In genomic region chr19:16659832-16660708, GRCh38 we compare ENCODE assay signal across 8 cellular contexts. TPM values are rescaled to one million over a fixed set of nuclear protein-coding genes. Genes with fewer than 3 reads are reported as not detected.
DNase-seq lines count a peak whose midpoint lies in the region; ATAC-seq, FAIRE-seq and TF ChIP-seq lines count a peak whose summit lies in the region.

Gene SMIM7 (minus strand): TSS chr19:16660144. CDS start chr19:16660110, 34 bp downstream.

- peak within 1 kb of the TSS; percentile 90 to 96 (median 96) for H3K9ac ChIP-seq in H1 (replicated peaks in 1 of 4; ENCODE audit: extremely low read depth in 1 of 4, low read depth in 3 of 4, low read length in 3 of 4)

- H2BK5ac ChIP-seq in H1 (ENCODE audit: low read depth, low read length): peak within 1 kb of the TSS; percentile 99

- H3K27ac ChIP-seq in H1 (ENCODE audit: low read depth, low read length): peak within 1 kb of the TSS; percentile 95

- no peak for TF ChIP-seq RAD21 in H1 (IDR thresholded peaks at IDR 0.05 in 1 of 2, conservative IDR thresholded peaks at IDR 0.05 in 1 of 2; ENCODE audit: low read depth in 2 of 2, low read length in 2 of 2)

- H2BK15ac ChIP-seq in H1 (ENCODE audit: low read length): no peak within 1 kb of the TSS

- H3K4ac ChIP-seq in H1 (replicated peaks; ENCODE audit: insufficient read length, low read depth, low read length): peak within 1 kb of the TSS; percentile 9

- H3K27me3 Mint-ChIP-seq in Caco-2 (ENCODE audit: insufficient read depth, unreplicated experiment) (no peaks in the 10 kb centered on the region), memory B cell (no peaks in the 10 kb centered on the region)

- H3K23me2 ChIP-seq in H1 (ENCODE audit: low read depth, low read length): peaks cover 16% of the 10 kb centered on the region; the same call in 1 of the 2 replicates

- H3K36me3 Mint-ChIP-seq in Caco-2 (ENCODE audit: insufficient read depth, unreplicated experiment) (peaks cover 46% of the 10 kb centered on the region), memory B cell (peaks cover 12% of the 10 kb centered on the region)

- CTCF ChIA-PET in Caco-2 (lab: Charles Lee) (no interaction called here), H1 (lab: Charles Lee; ENCODE audit: partially characterized antibody) (interaction anchor here (0.6 to 0.7 kb wide), 3 partner anchors 112 to 454 kb away, joined by 3 to 6 read pairs (median 3); no protein-coding TSS in a partner anchor)

- peak within 1 kb of the TSS; percentile 95; the same call in 1 of the 2 replicates for H2AFZ ChIP-seq in H1 (ENCODE audit: low read length)

- no peak for TF ChIP-seq EP300 in H1 (IDR thresholded peaks at IDR 0.05; ENCODE audit: borderline replicate concordance in 1 of 2, low read depth in 2 of 2, low read length in 2 of 2)

- H3K79me2 ChIP-seq in H1 (ENCODE audit: control insufficient read depth in 1 of 2, insufficient read depth in 2 of 2, low read length in 2 of 2): peaks cover 13 to 42% of the 10 kb centered on the region in 2 experiments

- H3K14ac ChIP-seq in H1 (ENCODE audit: insufficient read length): no peak within 1 kb of the TSS

- no peak within 1 kb of the TSS for H2AK5ac ChIP-seq in H1 (ENCODE audit: low read depth, low read length)

- H3K36me3 ChIP-seq in Caco-2 (ENCODE audit: control insufficient read depth, insufficient read depth, low read length) (peaks cover 4% of the 10 kb centered on the region), H1 (ENCODE audit: control insufficient read depth in 2 of 4, insufficient read depth in 4 of 4, low read length in 3 of 4) (peaks cover 4 to 32% (median 16%) of the 10 kb centered on the region in 4 experiments)

- H3K4me3 Mint-ChIP-seq in Caco-2 (ENCODE audit: unreplicated experiment): peak within 1 kb of the TSS; percentile 100
- peak within 1 kb of the TSS; percentile 93 for H3K4me3 Mint-ChIP-seq in memory B cell

- H3K27me3 ChIP-seq in Caco-2 (replicated peaks; ENCODE audit: control insufficient read depth, insufficient read depth, low read length) (no peaks in the 10 kb centered on the region), H1 (replicated peaks in 1 of 4; ENCODE audit: control insufficient read depth in 3 of 4, extremely low read depth in 1 of 4, insufficient read depth in 3 of 4, low read length in 3 of 4) (no peaks in the 10 kb centered on the region)

- TF ChIP-seq POLR2A in H1 (IDR thresholded peaks at IDR 0.05; ENCODE audit: control extremely low read depth in 1 of 2, low read depth in 2 of 2, low read length in 2 of 2): peak; percentile 67 to 95

- no peak within 1 kb of the TSS for H2BK20ac ChIP-seq in H1 (ENCODE audit: low read length)

- intact Hi-C loops in Caco-2 (cut with micrococcal nuclease; ENCODE audit: unreplicated experiment): loop anchor here (2.0 kb wide), 1 partner anchor 31 kb away; the partner anchor contains the start of gene MED26

- TSS peak; percentile 21 for BruUV-seq in Caco-2 (replicated peaks; lab: Mats Ljungman, UMichigan)

- peaks cover 13% of the 10 kb centered on the region for H3K79me1 ChIP-seq in H1 (ENCODE audit: low read depth, low read length)

- H4K5ac ChIP-seq in H1 (ENCODE audit: insufficient read length, low read depth, low read length): peak within 1 kb of the TSS; percentile 98

- H3K27ac Mint-ChIP-seq in Caco-2 (ENCODE audit: unreplicated experiment): peak within 1 kb of the TSS; percentile 99
- H3K27ac Mint-ChIP-seq in memory B cell: peak within 1 kb of the TSS; percentile 92

- H3K4me3 ChIP-seq in Caco-2 (ENCODE audit: low read depth, low read length): peak within 1 kb of the TSS; percentile 97
- peak within 1 kb of the TSS; percentile 90 to 95 (median 91) for H3K4me3 ChIP-seq in H1 (ENCODE audit: extremely low read depth in 1 of 4, insufficient read depth in 2 of 4, low read depth in 3 of 4, low read length in 4 of 4)

- peak within 1 kb of the TSS; percentile 94 for H3K56ac ChIP-seq in H1 (replicated peaks; ENCODE audit: insufficient read length, low read depth, low read length)

- H4K20me1 ChIP-seq in H1 (replicated peaks in 1 of 2; ENCODE audit: control insufficient read depth in 1 of 2, insufficient read depth in 2 of 2, low read length in 2 of 2): peaks cover 9 to 22% of the 10 kb centered on the region in 2 experiments

- H4K8ac ChIP-seq in H1 (ENCODE audit: extremely low read depth, insufficient read depth, low read length): peak within 1 kb of the TSS; percentile 98

- peak within 1 kb of the TSS; percentile 98 for H4K91ac ChIP-seq in H1 (replicated peaks; ENCODE audit: insufficient read length, low read length)

- TF ChIP-seq CTCF in Caco-2 (IDR thresholded peaks at IDR 0.05; ENCODE audit: insufficient read depth in 1 of 2, low read depth in 1 of 2, low read length in 1 of 2, severe bottlenecking in 1 of 2, unreplicated experiment in 1 of 2) (peak in 1 of 2 experiments; percentile 41), H1 (IDR thresholded peaks at IDR 0.05; ENCODE audit: control extremely low read depth in 1 of 3, insufficient read depth in 1 of 3, low read depth in 1 of 3, low read length in 3 of 3) (no peak)

- peak within 1 kb of the TSS; percentile 83 to 93 for H3K4me2 ChIP-seq in H1 (ENCODE audit: insufficient read depth in 1 of 2, low read depth in 2 of 2, low read length in 2 of 2)

- peak; percentile 78 for ATAC-seq in GM21367 (IDR thresholded peaks at IDR 0.05; ENCODE audit: unreplicated experiment)
- peak; percentile 94 for ATAC-seq in memory B cell (ENCODE audit: low read depth)

- WGBS in H1 (ENCODE audit: extremely low coverage in 1 of 2, insufficient coverage in 1 of 2, insufficient read length in 1 of 2, insufficient replicate concordance in 2 of 2, low coverage in 1 of 2, low lambda C conversion rate in 2 of 2, missing lambda C conversion rate in 1 of 2), 2 experiments: 1% methylated on average over 55 of the region's 60 CpGs; no CpG with 5 or more reads in 1 of the 2 experiments

- H3K9me3 Mint-ChIP-seq in Caco-2 (ENCODE audit: unreplicated experiment) (no peaks in the 10 kb centered on the region), memory B cell (no peaks in the 10 kb centered on the region)

- POLR2A ChIA-PET in Caco-2 (lab: Charles Lee) (interaction anchor here (0.6 to 1.4 kb wide), 3 partner anchors 32 to 250 kb away, joined by 3 to 4 read pairs (median 4); partner anchors contain the start of genes MED26 and SLC35E1), H1 (lab: Charles Lee; ENCODE audit: partially characterized antibody) (interaction anchor here (0.6 to 4.2 kb wide), 17 partner anchors 10 to 676 kb away, joined by 3 to 27 read pairs (median 4); partner anchors contain the start of gene SLC35E1)

- H2BK12ac ChIP-seq in H1 (ENCODE audit: low read depth, low read length): peak within 1 kb of the TSS; percentile 55; the same call in 1 of the 2 replicates

- peak within 1 kb of the TSS; percentile 95 for H3K18ac ChIP-seq in H1 (ENCODE audit: extremely low read depth, low read length)

- FAIRE-seq in HTR-8/SVneo (lab: Jason Lieb, UNC) (peak; percentile 95), H1 (lab: Jason Lieb, UNC) (peak; percentile 42)

- no peaks in the 10 kb centered on the region for H3K9me3 ChIP-seq in Caco-2
- H3K9me3 ChIP-seq in H1 (ENCODE audit: insufficient read depth in 2 of 2, low read depth in 1 of 2, low read length in 1 of 2): no peaks in the 10 kb centered on the region

- no peak within 1 kb of the TSS for H2BK120ac ChIP-seq in H1 (replicated peaks; ENCODE audit: low read depth, low read length)

- H3K4me1 Mint-ChIP-seq in Caco-2 (ENCODE audit: low read depth, unreplicated experiment) (peaks cover 7% of the 10 kb centered on the region), memory B cell (peaks cover 25% of the 10 kb centered on the region)

- H3K4me1 ChIP-seq in Caco-2 (peaks cover 5% of the 10 kb centered on the region; the same call in 1 of the 2 replicates), H1 (replicated peaks in 1 of 4; ENCODE audit: control insufficient read depth in 3 of 4, insufficient read depth in 4 of 4, low read length in 3 of 4) (peaks cover 0 to 5% (median 3%) of the 10 kb centered on the region in 4 experiments; a peak in 4 of 7 replicates)

- no peak within 1 kb of the TSS for H3K23ac ChIP-seq in H1 (ENCODE audit: insufficient read length)

- DNase-seq in Caco-2 (peak; percentile 98), HTR-8/SVneo (ENCODE audit: insufficient read length, low spot score) (peak; percentile 99), NOMO-1 treated with dmso at 0.1 percent for 144 hours (lab: John Stamatoyannopoulos, UW; ENCODE audit: unreplicated experiment) (peak; percentile 97), H1 (ENCODE audit: low read depth in 1 of 2, low spot score in 2 of 2) (peak; percentile 98), memory B cell (ENCODE audit: low spot score in 2 of 2) (peak; percentile 96 to 98)
- DNase-seq in activated CD8-positive, alpha-beta memory T cell treated with anti-CD3 and anti-CD28 coated beads for 48 hours (ENCODE audit: low read depth in 2 of 3, low spot score in 2 of 3): peak; percentile 90 to 98 (median 90)
- peak; percentile 95 for DNase-seq in stimulated activated CD8-positive, alpha-beta memory T cell treated with anti-CD3 and anti-CD28 coated beads, Interleukin-12 subunit alpha, Interleukin-12 subunit beta, amount 100 ng/mL, for 24 hours (ENCODE audit: extremely low read depth)

TF ChIP-seq in H1, 55 proteins besides CTCF, POLR2A, EP300 and RAD21 (continues in another document):
- TF ChIP-seq SIN3A (conservative IDR thresholded peaks at IDR 0.05 in 1 of 2, IDR thresholded peaks at IDR 0.05 in 1 of 2; ENCODE audit: low read depth in 1 of 2, low read length in 2 of 2) (peak in 1 of 2 experiments; percentile 20; a peak in 1 of 4 replicates), EZH2 (IDR thresholded peaks at IDR 0.05; ENCODE audit: low read depth, low read length, severe bottlenecking) (no peak), RNF2 (IDR thresholded peaks at IDR 0.05; ENCODE audit: borderline replicate concordance, low read depth, low read length, missing control alignments, poor library complexity, severe bottlenecking) (no peak), SIX5 (IDR thresholded peaks at IDR 0.05; ENCODE audit: low read depth, low read length) (no peak), RBBP5 (IDR thresholded peaks at IDR 0.05; ENCODE audit: borderline replicate concordance, low read depth, low read length) (no peak; the same call in 1 of the 2 replicates), MAX (IDR thresholded peaks at IDR 0.05) (peak; percentile 94), CHD2 (IDR thresholded peaks at IDR 0.05; ENCODE audit: low read length) (peak; percentile 84)

RNA-seq across cellular contexts. Expression of gene SMIM7, which starts in this region (rescaled TPM):
- total RNA-seq in Caco-2 (2022): 65.3 and 74.4 TPM in 2 replicates
- 67.5 and 69.9 TPM in 2 replicates for total RNA-seq in H1 (2021; fragmentation: NEBNext Ultra II Directional; extraction: Animal tissue kit (Norgen Biotek cat#: 25700))
- 51.7 and 55.5 TPM in 2 replicates for polyA plus RNA-seq in H1 (2011; rRNA removed)
- polyA plus RNA-seq in H1 (2011; cell fraction: cytosol; rRNA removed): 66.2 TPM
- polyA plus RNA-seq in H1 (2011; cell fraction: nucleus; rRNA removed): 45.6 TPM
- 47.9 to 58.5 TPM (median 57.2 TPM) in 4 replicates for polyA plus RNA-seq in H1 (2012, experiment 1 of 2)
- polyA plus RNA-seq in H1 (2012, experiment 2 of 2): 40.2 TPM
- 64.7 TPM for polyA plus RNA-seq in H1 (2013, experiment 1 of 2)
- 70.1 TPM for polyA plus RNA-seq in H1 (2013, experiment 2 of 2)
- polyA minus RNA-seq in H1 (2011; rRNA and poly(A)+ RNA removed): 52.4 and 54.7 TPM in 2 replicates
- polyA minus RNA-seq in H1 (2011; cell fraction: cytosol; rRNA and poly(A)+ RNA removed): 32.8 TPM
- polyA minus RNA-seq in H1 (2011; cell fraction: nucleus; rRNA and poly(A)+ RNA removed): 52.3 TPM

Comparison
In these comparisons a context has a peak if more than half of its experiments do, and no peak if none do; other contexts are left out.
1. Peak in every context shown above with its lines: DNase-seq, ATAC-seq, H3K4me3 ChIP-seq and H3K27ac ChIP-seq.